19 cellular contexts compared by ENCODE assay signal in the genomic region with DNA sequence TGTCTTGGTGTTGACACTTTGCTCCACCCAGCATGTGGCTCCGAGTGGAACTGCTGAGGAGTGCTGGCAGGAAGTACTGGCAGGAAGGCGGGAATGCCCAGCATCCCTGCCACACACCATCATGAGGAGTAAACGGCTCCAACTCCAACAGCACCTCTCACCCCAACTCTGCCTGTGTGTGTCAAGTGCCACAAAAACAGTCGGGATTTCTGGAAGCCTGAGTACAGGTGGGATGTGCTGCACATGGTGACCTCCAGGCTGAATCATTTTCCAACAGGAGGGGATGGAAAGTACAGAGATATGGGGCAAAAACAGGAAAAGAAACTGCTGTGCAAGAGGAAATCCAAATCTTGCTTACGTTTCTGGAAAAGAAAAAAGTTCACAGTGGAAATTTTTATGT. TPM values are rescaled to one million over a fixed set of nuclear protein-coding genes. Genes with fewer than 3 reads are reported as not detected.
"Had no signal": no experiment of that assay in that cellular context is flagged by ENCODE, and none has a peak within 500 bp of the region (broad histone marks: within the 10 kb centered on the region; RNA-seq: fewer than 3 reads in every experiment).

No MANE protein-coding gene starts in this region.

- H3K4me3 ChIP-seq: lower lobe of right lung, transverse colon had no signal

- H3K4me1 ChIP-seq: lower lobe of right lung, transverse colon had no signal

- H3K27ac Mint-ChIP-seq: activated CD4-positive, alpha-beta T cell treated with anti-CD3 and anti-CD28 coated beads for 36 hours; activated naive CD4-positive, alpha-beta T cell treated with anti-CD3 and anti-CD28 coated beads, Interleukin-2, amount 10 ng/mL, durations not matched to agents 7 days and 5 days; natural killer cell; T-helper 2 cell treated with Interferon-gamma antibody and Interleukin-4, amounts not matched to agents 5 μg/mL and 100 μg/mL, for 36 hours had no signal

- H3K36me3 Mint-ChIP-seq: activated naive CD4-positive, alpha-beta T cell treated with anti-CD3 and anti-CD28 coated beads, Interleukin-2, amount 10 ng/mL, durations not matched to agents 7 days and 5 days; natural killer cell had no signal

- H3K27ac ChIP-seq: brain microvascular endothelial cell, lower lobe of right lung, transverse colon had no signal

- ATAC-seq: activated CD4-positive, alpha-beta T cell treated with anti-CD3 and anti-CD28 coated beads for 36 hours; activated T-cell treated with anti-CD3 and anti-CD28 coated beads, Interleukin-2, amount 50 U/mL, for 4 hours; lower lobe of right lung; natural killer cell; stimulated activated naive CD8-positive, alpha-beta T cell treated with anti-CD3 and anti-CD28 coated beads, Interleukin-15, Interleukin-2, amounts not matched to agents 100 U/mL and 50 U/mL, for 24 hours had no signal

- H3K27me3 ChIP-seq: brain microvascular endothelial cell, transverse colon had no signal

- FAIRE-seq: TTC549 had no signal

- H3K9ac ChIP-seq: SK-N-SH had no signal

- DNase-seq: activated CD4-positive, alpha-beta T cell treated with anti-CD3 and anti-CD28 coated beads for 36 hours; activated CD4-positive, alpha-beta T cell treated with anti-CD3 and anti-CD28 coated beads, Interleukin-2, amount 50 U/mL, for 48 hours; activated naive CD4-positive, alpha-beta T cell treated with anti-CD3 and anti-CD28 coated beads, Interleukin-2, amount 10 ng/mL, durations not matched to agents 7 days and 5 days; activated T-cell treated with anti-CD3 and anti-CD28 coated beads, Interleukin-2, amount 50 U/mL, for 4 hours; aorta; brain microvascular endothelial cell; cortex of kidney; effector memory CD4-positive, alpha-beta T cell; lower lobe of right lung; natural killer cell; nucleus accumbens; posterior cingulate gyrus; SK-N-SH; stimulated activated CD4-positive, alpha-beta T cell treated with anti-CD3 and anti-CD28 coated beads, Interleukin-2, amount 100 ng/mL, for 24 hours; stimulated activated naive CD8-positive, alpha-beta T cell treated with anti-CD3 and anti-CD28 coated beads, Interleukin-15, Interleukin-2, amounts not matched to agents 100 U/mL and 50 U/mL, for 24 hours; transverse colon had no signal

- H3K4me3 Mint-ChIP-seq: activated CD4-positive, alpha-beta T cell treated with anti-CD3 and anti-CD28 coated beads for 36 hours; activated naive CD4-positive, alpha-beta T cell treated with anti-CD3 and anti-CD28 coated beads, Interleukin-2, amount 10 ng/mL, durations not matched to agents 7 days and 5 days; activated T-cell treated with anti-CD3 and anti-CD28 coated beads, Interleukin-2, amount 50 U/mL, for 4 hours; central memory CD8-positive, alpha-beta T cell; natural killer cell; T-helper 2 cell treated with Interferon-gamma antibody and Interleukin-4, amounts not matched to agents 5 μg/mL and 100 μg/mL, for 36 hours had no signal

- H3K4me2 ChIP-seq: SK-N-SH had no signal

- H3K4me1 Mint-ChIP-seq: activated naive CD4-positive, alpha-beta T cell treated with anti-CD3 and anti-CD28 coated beads, Interleukin-2, amount 10 ng/mL, durations not matched to agents 7 days and 5 days; central memory CD8-positive, alpha-beta T cell; natural killer cell had no signal

- H3K9me3 Mint-ChIP-seq: activated naive CD4-positive, alpha-beta T cell treated with anti-CD3 and anti-CD28 coated beads, Interleukin-2, amount 10 ng/mL, durations not matched to agents 7 days and 5 days; activated T-cell treated with anti-CD3 and anti-CD28 coated beads, Interleukin-2, amount 50 U/mL, for 4 hours; central memory CD8-positive, alpha-beta T cell; natural killer cell; T-helper 2 cell treated with Interferon-gamma antibody and Interleukin-4, amounts not matched to agents 5 μg/mL and 100 μg/mL, for 36 hours had no signal

- H3K36me3 ChIP-seq: brain microvascular endothelial cell, lower lobe of right lung, transverse colon had no signal

- H3K9me3 ChIP-seq: lower lobe of right lung, SK-N-SH, transverse colon had no signal

RNA-seq across cellular contexts. Expression of a gene that starts 53.6 kb away (rescaled TPM):
- total RNA-seq: activated CD4-positive, alpha-beta T cell treated with anti-CD3 and anti-CD28 coated beads for 36 hours; natural killer cell had no signal
